In genomic region chr4:175166020-175166419, GRCh38 we compare ENCODE assay signal across 23 cellular contexts.
"Had no signal": no experiment of that assay in that cellular context is flagged by ENCODE, and none has a peak within 500 bp of the region (broad histone marks: within the 10 kb centered on the region; RNA-seq: fewer than 3 reads in every experiment).

No MANE protein-coding gene starts in this region.

- H3K9me3 ChIP-seq: colonic mucosa had no signal

- H3K4me3 ChIP-seq: colonic mucosa, PC-9 had no signal

- H3K27me3 ChIP-seq: brain microvascular endothelial cell, colonic mucosa had no signal

- DNase-seq: activated CD4-positive, alpha-beta T cell treated with anti-CD3 and anti-CD28 coated beads for 36 hours; activated CD8-positive, alpha-beta memory T cell treated with anti-CD3 and anti-CD28 coated beads, Interleukin-2, amount 50 U/mL, for 4 hours; activated CD8-positive, alpha-beta T cell treated with anti-CD3 and anti-CD28 coated beads for 36 hours; activated gamma-delta T cell treated with Interleukin-2 at 50 U/mL for 16 hours; activated naive CD4-positive, alpha-beta T cell treated with anti-CD3 and anti-CD28 coated beads, Interleukin-2, amount 10 ng/mL, durations not matched to agents 7 days and 5 days; activated naive CD8-positive, alpha-beta T cell treated with anti-CD3 and anti-CD28 coated beads for 36 hours; activated T-cell treated with anti-CD3 and anti-CD28 coated beads, Interleukin-2, amount 50 U/mL, for 72 hours; brain microvascular endothelial cell; cerebellar nuclear complex; colonic mucosa; NCI-H1048; NCI-H146; NCI-H1930; NCI-H2107; NCI-H446; NCI-H524; PC-9; SIG-M5; T-cell; T-helper 2 cell; T1000; WERI-Rb-1 had no signal

- ATAC-seq: activated CD4-positive, alpha-beta T cell treated with anti-CD3 and anti-CD28 coated beads for 36 hours; activated CD8-positive, alpha-beta T cell treated with anti-CD3 and anti-CD28 coated beads for 36 hours; activated T-cell treated with anti-CD3 and anti-CD28 coated beads, Interleukin-2, amount 50 U/mL, for 72 hours; T-cell had no signal

- H3K4me3 Mint-ChIP-seq: activated CD4-positive, alpha-beta T cell treated with anti-CD3 and anti-CD28 coated beads for 36 hours; activated CD8-positive, alpha-beta T cell treated with anti-CD3 and anti-CD28 coated beads for 36 hours; activated naive CD4-positive, alpha-beta T cell treated with anti-CD3 and anti-CD28 coated beads, Interleukin-2, amount 10 ng/mL, durations not matched to agents 7 days and 5 days; activated naive CD8-positive, alpha-beta T cell treated with anti-CD3 and anti-CD28 coated beads for 36 hours; activated T-cell treated with anti-CD3 and anti-CD28 coated beads, Interleukin-2, amount 50 U/mL, for 72 hours; T-cell had no signal

- H3K27ac Mint-ChIP-seq: activated CD4-positive, alpha-beta T cell treated with anti-CD3 and anti-CD28 coated beads for 36 hours; activated CD8-positive, alpha-beta T cell treated with anti-CD3 and anti-CD28 coated beads for 36 hours; activated naive CD4-positive, alpha-beta T cell treated with anti-CD3 and anti-CD28 coated beads, Interleukin-2, amount 10 ng/mL, durations not matched to agents 7 days and 5 days; activated naive CD8-positive, alpha-beta T cell treated with anti-CD3 and anti-CD28 coated beads for 36 hours; activated T-cell treated with anti-CD3 and anti-CD28 coated beads, Interleukin-2, amount 50 U/mL, for 72 hours; activated T-helper 2 cell treated with anti-CD3 and anti-CD28 coated beads, Interferon-gamma antibody, Interleukin-2, Interleukin-4, amounts not matched to agents 10 μg/mL and 5 μg/mL and 100 μg/mL, durations not matched to agents 14 hours and 24 hours and 36 hours; T-cell had no signal

- H3K27ac ChIP-seq: brain microvascular endothelial cell, colonic mucosa, PC-9, WERI-Rb-1 had no signal

- H3K36me3 ChIP-seq: brain microvascular endothelial cell, colonic mucosa, WERI-Rb-1 had no signal

- H3K4me2 ChIP-seq: PC-9 had no signal

- H3K4me1 Mint-ChIP-seq: activated CD4-positive, alpha-beta T cell treated with anti-CD3 and anti-CD28 coated beads for 36 hours; activated naive CD4-positive, alpha-beta T cell treated with anti-CD3 and anti-CD28 coated beads, Interleukin-2, amount 10 ng/mL, durations not matched to agents 7 days and 5 days; activated naive CD8-positive, alpha-beta T cell treated with anti-CD3 and anti-CD28 coated beads for 36 hours; T-cell had no signal

- H3K4me1 ChIP-seq: colonic mucosa had no signal

- H2AFZ ChIP-seq: PC-9 had no signal

- H3K27me3 Mint-ChIP-seq: activated CD4-positive, alpha-beta T cell treated with anti-CD3 and anti-CD28 coated beads for 36 hours; activated CD8-positive, alpha-beta T cell treated with anti-CD3 and anti-CD28 coated beads for 36 hours; activated naive CD4-positive, alpha-beta T cell treated with anti-CD3 and anti-CD28 coated beads, Interleukin-2, amount 10 ng/mL, durations not matched to agents 7 days and 5 days; activated naive CD8-positive, alpha-beta T cell treated with anti-CD3 and anti-CD28 coated beads for 36 hours; T-cell had no signal

- H3K36me3 Mint-ChIP-seq: activated naive CD4-positive, alpha-beta T cell treated with anti-CD3 and anti-CD28 coated beads, Interleukin-2, amount 10 ng/mL, durations not matched to agents 7 days and 5 days; activated naive CD8-positive, alpha-beta T cell treated with anti-CD3 and anti-CD28 coated beads for 36 hours; T-cell had no signal
